In genomic region chr15:90184119-90184785, GRCh38 we compare ENCODE assay signal across 8 cellular contexts. TPM values are rescaled to one million over a fixed set of nuclear protein-coding genes. Genes with fewer than 3 reads are reported as not detected.
A peak's percentile ranks its signal among the peaks of the same experiment; 100 is the strongest.
DNase-seq lines count a peak whose midpoint lies in the region; ATAC-seq and TF ChIP-seq lines count a peak whose summit lies in the region.

No MANE protein-coding gene starts in this region.

- peaks cover 10% of the 10 kb centered on the region for H3K27me3 Mint-ChIP-seq in activated naive CD8-positive, alpha-beta T cell treated with anti-CD3 and anti-CD28 coated beads, Interleukin-2, amount 10 ng/mL, durations not matched to agents 7 days and 5 days

- H3K4me3 Mint-ChIP-seq in activated naive CD8-positive, alpha-beta T cell treated with anti-CD3 and anti-CD28 coated beads, Interleukin-2, amount 10 ng/mL, durations not matched to agents 7 days and 5 days = peak overlapping the region; percentile 63

- peak overlapping the region; percentile 25 for H3K27ac Mint-ChIP-seq in activated naive CD8-positive, alpha-beta T cell treated with anti-CD3 and anti-CD28 coated beads, Interleukin-2, amount 10 ng/mL, durations not matched to agents 7 days and 5 days

- ATAC-seq in GM18502 (IDR thresholded peaks at IDR 0.05; ENCODE audit: poor library complexity, unreplicated experiment) (peak; percentile 55), HG02884 (IDR thresholded peaks at IDR 0.05; ENCODE audit: unreplicated experiment) (peak; percentile 57), psoas muscle (peak; percentile 85 to 91 (median 88))
- peak; percentile 5 for ATAC-seq in activated naive CD8-positive, alpha-beta T cell treated with anti-CD3 and anti-CD28 coated beads, Interleukin-2, amount 10 ng/mL, durations not matched to agents 7 days and 5 days (ENCODE audit: low read depth)

- 3 to 8% (median 7%) methylated on average over 27 of the region's 27 CpGs for WGBS in psoas muscle, 3 donors

- no peaks in the 10 kb centered on the region for H3K27me3 ChIP-seq in A673 (replicated peaks; ENCODE audit: insufficient read depth, low read depth, low read length, poor library complexity)
- no peaks in the 10 kb centered on the region for H3K27me3 ChIP-seq in right atrium auricular region
- H3K27me3 ChIP-seq in psoas muscle (ENCODE audit: insufficient read depth in 3 of 3, low read length in 2 of 3) = no peaks in the 10 kb centered on the region

- CTCF ChIA-PET in A673 (lab: Charles Lee) = no interaction called here

- intact Hi-C loops in A673 (cut with micrococcal nuclease; ENCODE audit: unreplicated experiment) = no loop called here
- intact Hi-C loops in psoas muscle (cut with DNase I) = loop anchor here in 1 of 2 donors (2.0 kb wide), 1 partner anchor 77 kb away; no protein-coding TSS in a partner anchor

- H3K27ac ChIP-seq in A673 (ENCODE audit: low read depth, low read length, poor library complexity, severe bottlenecking) (no peak overlapping the region), right atrium auricular region (peak overlapping the region; percentile 93 to 94), psoas muscle (peak overlapping the region; percentile 71)

- H3K4me1 Mint-ChIP-seq in activated naive CD8-positive, alpha-beta T cell treated with anti-CD3 and anti-CD28 coated beads, Interleukin-2, amount 10 ng/mL, durations not matched to agents 7 days and 5 days = peaks cover 11% of the 10 kb centered on the region

- H3K36me3 ChIP-seq in A673 (ENCODE audit: insufficient read depth, low read length, poor library complexity, severe bottlenecking) (no peaks in the 10 kb centered on the region), right atrium auricular region (no peaks in the 10 kb centered on the region), psoas muscle (ENCODE audit: insufficient read depth in 1 of 2, low read depth in 1 of 2) (no peaks in the 10 kb centered on the region)

- POLR2A ChIA-PET in A673 (lab: Charles Lee; ENCODE audit: low non-redundant PET) = no interaction called here
- POLR2A ChIA-PET in activated naive CD8-positive, alpha-beta T cell treated with anti-CD3 and anti-CD28 coated beads, Interleukin-2, amount 10 ng/mL, durations not matched to agents 7 days and 5 days (lab: Charles Lee) = no interaction called here

- DNase-seq in A673 (ENCODE audit: low spot score) (no peak), NCI-H510A treated with DMSO at 0.1 percent for 48 hours (lab: John Stamatoyannopoulos, UW) (peak; percentile 64), right atrium auricular region (ENCODE audit: low spot score) (peak; percentile 93), psoas muscle (peak; percentile 86 to 91), NCI-H345 (lab: John Stamatoyannopoulos, UW) (no peak)
- no peak for DNase-seq in activated naive CD8-positive, alpha-beta T cell treated with anti-CD3 and anti-CD28 coated beads, Interleukin-2, amount 10 ng/mL, durations not matched to agents 7 days and 5 days

- H3K9me3 Mint-ChIP-seq in activated naive CD8-positive, alpha-beta T cell treated with anti-CD3 and anti-CD28 coated beads, Interleukin-2, amount 10 ng/mL, durations not matched to agents 7 days and 5 days = no peaks in the 10 kb centered on the region

- H3K36me3 Mint-ChIP-seq in activated naive CD8-positive, alpha-beta T cell treated with anti-CD3 and anti-CD28 coated beads, Interleukin-2, amount 10 ng/mL, durations not matched to agents 7 days and 5 days = no peaks in the 10 kb centered on the region

- H3K9me3 ChIP-seq in A673 (ENCODE audit: low read depth, low read length, poor library complexity, severe bottlenecking) = no peaks in the 10 kb centered on the region
- no peaks in the 10 kb centered on the region for H3K9me3 ChIP-seq in right atrium auricular region
- H3K9me3 ChIP-seq in psoas muscle = no peaks in the 10 kb centered on the region

- TF ChIP-seq CTCF in A673 (conservative IDR thresholded peaks at IDR 0.05; ENCODE audit: low read depth, low read length) (no peak), right atrium auricular region (IDR thresholded peaks at IDR 0.05) (no peak), psoas muscle (IDR thresholded peaks at IDR 0.05) (no peak)

- peak overlapping the region; percentile 60 for H3K4me3 ChIP-seq in A673 (ENCODE audit: low read depth, low read length, poor library complexity, severe bottlenecking)
- peak overlapping the region; percentile 66 to 73 for H3K4me3 ChIP-seq in right atrium auricular region
- H3K4me3 ChIP-seq in psoas muscle = peak overlapping the region; percentile 77

- BruUV-seq in A673 (replicated peaks; lab: Mats Ljungman, UMichigan) = no TSS peak

- H3K4me1 ChIP-seq in A673 (ENCODE audit: insufficient read depth, low read length, poor library complexity, severe bottlenecking) (no peaks in the 10 kb centered on the region), right atrium auricular region (peaks cover 0 to 23% of the 10 kb centered on the region in 2 donors), psoas muscle (peaks cover 2% of the 10 kb centered on the region)

RNA-seq across cellular contexts. Expression of gene SEMA4B, which starts 16.9 kb away (rescaled TPM):
- total RNA-seq in A673 (2021) (13.2 and 13.3 TPM in 2 replicates), right atrium auricular region (10 to 100 TPM; 22.1 to 31.6 TPM), psoas muscle (10 to 100 TPM in 1 of 4 donors, 1 to 10 TPM in 3; 4.4 to 10.8 (median 4.5) TPM)
- total RNA-seq in activated naive CD8-positive, alpha-beta T cell treated with anti-CD3 and anti-CD28 coated beads, Interleukin-2, amount 10 ng/mL, durations not matched to agents 7 days and 5 days = 10 to 100 TPM; 14.1 to 15.4 TPM
- polyA plus RNA-seq in psoas muscle = 1 to 10 TPM; 1.4 to 3.3 (median 1.8) TPM

RNA-seq across cellular contexts. Expression of gene CIB1, which starts 49.5 kb away (rescaled TPM):
- 39.7 and 41.9 TPM in 2 replicates for total RNA-seq in A673 (2021)
- total RNA-seq in activated naive CD8-positive, alpha-beta T cell treated with anti-CD3 and anti-CD28 coated beads, Interleukin-2, amount 10 ng/mL, durations not matched to agents 7 days and 5 days = 100 to 1,000 TPM; 129 to 130 TPM
- 10 to 100 TPM; 24.9 to 31.1 TPM for total RNA-seq in right atrium auricular region
- total RNA-seq in psoas muscle = 10 to 100 TPM; 45.7 to 58.1 (median 56.6) TPM
- 100 to 1,000 TPM in 1 of 3 donors, 10 to 100 TPM in 2; 72.0 to 154 (median 96.5) TPM for polyA plus RNA-seq in psoas muscle

RNA-seq across cellular contexts. Expression of gene GDPGP1, which starts 49.8 kb away (rescaled TPM):
- total RNA-seq in A673 (2021) (4.7 and 5.2 TPM in 2 replicates), right atrium auricular region (10 to 100 TPM in 1 of 2 donors, 1 to 10 TPM in 1; 8.6 to 16.1 TPM), psoas muscle (1 to 10 TPM; 1.3 to 4.5 (median 2.6) TPM)
- total RNA-seq in activated naive CD8-positive, alpha-beta T cell treated with anti-CD3 and anti-CD28 coated beads, Interleukin-2, amount 10 ng/mL, durations not matched to agents 7 days and 5 days = 10 to 100 TPM; 10.2 to 10.3 TPM
- 1 to 10 TPM in 2 of 3 donors, under 1 TPM in 1; 0.96 to 5.9 (median 3.1) TPM for polyA plus RNA-seq in psoas muscle

Comparison
In these comparisons a context has a peak if more than half of its experiments do, and no peak if none do; other contexts are left out.
1. DNase-seq: peak in NCI-H510A treated with DMSO at 0.1 percent for 48 hours (single experiment), right atrium auricular region (single experiment) and psoas muscle (2 of 2); none in A673 (single experiment), activated naive CD8-positive, alpha-beta T cell treated with anti-CD3 and anti-CD28 coated beads, Interleukin-2, amount 10 ng/mL, durations not matched to agents 7 days and 5 days (single experiment) and NCI-H345 (single experiment).
2. ATAC-seq: peak in every context shown above with its lines; median percentile 88 in psoas muscle; 57 in HG02884; 55 in GM18502; 5 in activated naive CD8-positive, alpha-beta T cell treated with anti-CD3 and anti-CD28 coated beads, Interleukin-2, amount 10 ng/mL, durations not matched to agents 7 days and 5 days.
3. Peak in every context shown above with its lines, with median percentiles within 50 percentile points of each other: H3K4me3 ChIP-seq.